Comparison of ENCODE assay signal across 8 cellular contexts in the genomic region with DNA sequence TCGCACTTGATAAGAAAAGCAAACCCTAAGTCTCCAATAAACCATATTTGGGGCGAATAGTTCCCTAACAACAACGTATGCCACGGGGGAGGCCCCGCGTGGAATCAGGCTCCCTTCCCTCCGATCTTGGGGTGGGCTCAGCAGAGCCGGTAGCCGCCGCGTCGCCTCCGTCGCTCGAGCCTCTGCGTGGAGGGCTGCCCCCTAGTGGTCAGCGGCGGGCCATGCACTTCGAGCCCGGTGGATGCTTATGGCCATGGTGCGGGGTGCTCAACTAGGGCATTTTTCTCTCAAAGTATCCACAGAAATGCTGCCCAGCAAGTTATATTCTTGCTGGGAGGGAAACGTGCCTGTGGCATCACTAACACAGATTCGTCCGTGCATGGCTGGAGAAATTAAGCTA.
DNase-seq lines count a peak whose midpoint lies in the region; ATAC-seq and TF ChIP-seq lines count a peak whose summit lies in the region.
"Not testable (repeated sequence)": the region's sequence is repeated elsewhere in the genome, so short reads cannot be mapped to it uniquely, and the experiment has no call there.

No MANE protein-coding gene starts in this region.

- peak; percentile 63 for ATAC-seq in GM21737 (IDR thresholded peaks at IDR 0.05; ENCODE audit: unreplicated experiment)
- ATAC-seq in HG03460 (IDR thresholded peaks at IDR 0.05; ENCODE audit: unreplicated experiment): peak; percentile 54
- ATAC-seq in activated CD4-positive, alpha-beta T cell treated with anti-CD3 and anti-CD28 coated beads for 36 hours: peak; percentile 64
- peak; percentile 88 to 90 for ATAC-seq in left cardiac atrium
- ATAC-seq in thoracic aorta (ENCODE audit: insufficient number of reproducible peaks, low FRiP score, low read depth): peak; percentile 92

- H3K4me1 Mint-ChIP-seq in activated CD4-positive, alpha-beta T cell treated with anti-CD3 and anti-CD28 coated beads for 36 hours: not testable (repeated sequence)

- not testable (repeated sequence) for TF ChIP-seq POLR2A in adrenal gland (IDR thresholded peaks at IDR 0.05)

- not testable (repeated sequence) for H3K27me3 Mint-ChIP-seq in activated CD4-positive, alpha-beta T cell treated with anti-CD3 and anti-CD28 coated beads for 36 hours

- not testable (repeated sequence) for H3K36me3 Mint-ChIP-seq in activated CD4-positive, alpha-beta T cell treated with anti-CD3 and anti-CD28 coated beads for 36 hours (ENCODE audit: low read depth)

- not testable (repeated sequence) for H3K27ac ChIP-seq in adrenal gland
- H3K27ac ChIP-seq in thoracic aorta: peak overlapping the region in 1 of 2 donors; percentile 38

- H3K36me3 ChIP-seq in adrenal gland (replicated peaks in 1 of 2); thoracic aorta: not testable (repeated sequence)

- H3K9me3 Mint-ChIP-seq in activated CD4-positive, alpha-beta T cell treated with anti-CD3 and anti-CD28 coated beads for 36 hours (ENCODE audit: low read depth): not testable (repeated sequence)

- not testable (repeated sequence) for DNase-seq in GM13976 (ENCODE audit: low spot score); skeletal muscle cell (ENCODE audit: low read depth)
- DNase-seq in activated CD4-positive, alpha-beta T cell treated with anti-CD3 and anti-CD28 coated beads for 36 hours: peak; percentile 98
- DNase-seq in adrenal gland (peak; percentile 83 to 96 (median 92)), left cardiac atrium (peak; percentile 90), thoracic aorta (ENCODE audit: low spot score) (peak; percentile 80)

- intact Hi-C loops in activated CD4-positive, alpha-beta T cell treated with anti-CD3 and anti-CD28 coated beads for 36 hours (cut with DNase I, micrococcal nuclease); adrenal gland (cut with DNase I); left cardiac atrium (cut with DNase I): not testable (repeated sequence)

- H3K4me3 ChIP-seq in adrenal gland: peak overlapping the region in 1 of 4 donors; percentile 9
- peak overlapping the region; percentile 34 for H3K4me3 ChIP-seq in skeletal muscle cell (ENCODE audit: low read depth, low read length)
- H3K4me3 ChIP-seq in thoracic aorta: peak overlapping the region; percentile 63

- TF ChIP-seq CTCF in GM13976 (IDR thresholded peaks at IDR 0.05; ENCODE audit: borderline replicate concordance, control extremely low read depth, extremely low read depth, insufficient read depth, missing control alignments) (peak; percentile 72), adrenal gland (IDR thresholded peaks at IDR 0.05) (peak in 2 of 6 experiments; percentile 51 to 53), thoracic aorta (IDR thresholded peaks at IDR 0.05) (peak; percentile 69)

- in situ Hi-C loops in GM13976 (cut with MboI; ENCODE audit: low sequenced_read_pairs, unreplicated experiment): loop anchor here (25.0 kb wide), 1 partner anchor 575 kb away; the partner anchor contains the start of gene GSTK1

- not testable (repeated sequence) for H3K27ac Mint-ChIP-seq in activated CD4-positive, alpha-beta T cell treated with anti-CD3 and anti-CD28 coated beads for 36 hours

- CTCF ChIA-PET in activated CD4-positive, alpha-beta T cell treated with anti-CD3 and anti-CD28 coated beads for 36 hours (lab: Charles Lee): not testable (repeated sequence)

- POLR2A ChIA-PET in activated CD4-positive, alpha-beta T cell treated with anti-CD3 and anti-CD28 coated beads for 36 hours (lab: Charles Lee): not testable (repeated sequence)

- WGBS in adrenal gland, 4 donors: 0% methylated on average over 4 to 14 of the region's 24 CpGs

- H3K27me3 ChIP-seq in adrenal gland; thoracic aorta (replicated peaks; ENCODE audit: insufficient read depth): not testable (repeated sequence)

- not testable (repeated sequence) for H3K4me3 Mint-ChIP-seq in activated CD4-positive, alpha-beta T cell treated with anti-CD3 and anti-CD28 coated beads for 36 hours

- H3K4me1 ChIP-seq in adrenal gland (replicated peaks in 1 of 2); thoracic aorta (ENCODE audit: control insufficient read depth in 1 of 2, low read depth in 2 of 2): not testable (repeated sequence)

- H3K9me3 ChIP-seq in adrenal gland (replicated peaks in 1 of 3); thoracic aorta: not testable (repeated sequence)
